Comparison of ENCODE assay signal across 28 cellular contexts in the genomic region with DNA sequence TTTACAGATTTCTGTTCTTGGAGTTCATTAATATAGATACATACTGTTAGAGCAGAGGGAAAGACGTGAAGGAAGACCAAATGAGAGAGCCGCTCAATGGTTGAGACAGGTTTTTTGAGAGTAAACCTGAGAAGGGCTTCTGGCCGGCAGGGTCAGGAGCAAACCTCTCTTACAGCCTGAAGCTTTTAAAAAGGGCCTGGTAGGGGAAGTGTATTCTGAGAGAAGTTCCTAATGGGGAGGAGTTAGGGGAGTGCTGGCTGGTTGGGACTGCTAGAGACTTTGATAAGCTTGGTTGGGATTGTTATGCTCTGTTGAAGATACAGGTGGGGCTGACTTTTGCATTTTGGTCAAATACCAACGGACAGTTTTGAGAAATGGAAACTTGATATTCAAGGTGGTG.
"Had no signal": no experiment of that assay in that cellular context is flagged by ENCODE, and none has a peak within 500 bp of the region (broad histone marks: within the 10 kb centered on the region; RNA-seq: fewer than 3 reads in every experiment).

No MANE protein-coding gene starts in this region.

- H3K27ac Mint-ChIP-seq: activated CD4-positive, alpha-beta memory T cell treated with anti-CD3 and anti-CD28 coated beads, Interleukin-2, amount 10 ng/mL, durations not matched to agents 7 days and 5 days; activated CD4-positive, alpha-beta T cell treated with anti-CD3 and anti-CD28 coated beads, Interleukin-2, amount 10 ng/mL, durations not matched to agents 24 days and 14 days; activated T-helper 17 cell treated with anti-CD3 and anti-CD28 coated beads, Interleukin-2, amount 50 U/mL, for 72 hours; effector memory CD8-positive, alpha-beta T cell; natural killer cell; progenitor cell of endocrine pancreas; stimulated activated effector memory CD8-positive, alpha-beta T cell treated with anti-CD3 and anti-CD28 coated beads, Interleukin-12 subunit alpha, Interleukin-12 subunit beta, amount 100 ng/mL, for 72 hours; stimulated activated naive CD8-positive, alpha-beta T cell treated with anti-CD3 and anti-CD28 coated beads, Interleukin-15, Interleukin-2, amounts not matched to agents 100 ng/mL and 50 ng/mL, for 24 hours; T-helper 1 cell treated with Interleukin-12 subunit alpha and Interleukin-12 subunit beta and Interleukin-4 antibody, amounts not matched to agents 30 μg/mL and 1 μg/mL, for 36 hours; type B pancreatic cell had no signal

- H3K4me3 ChIP-seq: coronary artery, ovary, skin epidermis, thoracic aorta, uterus had no signal

- H3K27ac ChIP-seq: brain microvascular endothelial cell, coronary artery, neutrophil, ovary, skin epidermis, thoracic aorta, uterus, WERI-Rb-1 had no signal

- H3K4me3 Mint-ChIP-seq: activated CD4-positive, alpha-beta memory T cell treated with anti-CD3 and anti-CD28 coated beads, Interleukin-2, amount 10 ng/mL, durations not matched to agents 7 days and 5 days; activated CD4-positive, alpha-beta T cell treated with anti-CD3 and anti-CD28 coated beads, Interleukin-2, amount 10 ng/mL, durations not matched to agents 24 days and 14 days; activated T-cell treated with anti-CD3 and anti-CD28 coated beads, Interleukin-2, amount 50 U/mL, for 4 hours; activated T-helper 17 cell treated with anti-CD3 and anti-CD28 coated beads, Interleukin-2, amount 50 U/mL, for 72 hours; effector memory CD8-positive, alpha-beta T cell; natural killer cell; stimulated activated effector memory CD8-positive, alpha-beta T cell treated with anti-CD3 and anti-CD28 coated beads, Interleukin-12 subunit alpha, Interleukin-12 subunit beta, amount 100 ng/mL, for 72 hours; stimulated activated naive CD8-positive, alpha-beta T cell treated with anti-CD3 and anti-CD28 coated beads, Interleukin-15, Interleukin-2, amounts not matched to agents 100 ng/mL and 50 ng/mL, for 24 hours; T-helper 1 cell treated with Interleukin-12 subunit alpha and Interleukin-12 subunit beta and Interleukin-4 antibody, amounts not matched to agents 30 μg/mL and 1 μg/mL, for 36 hours; type B pancreatic cell had no signal

- H3K4me1 ChIP-seq: uterus had no signal

- H3K36me3 Mint-ChIP-seq: stimulated activated effector memory CD8-positive, alpha-beta T cell treated with anti-CD3 and anti-CD28 coated beads, Interleukin-12 subunit alpha, Interleukin-12 subunit beta, amount 100 ng/mL, for 72 hours; type B pancreatic cell had no signal

- H3K27me3 Mint-ChIP-seq: activated CD4-positive, alpha-beta memory T cell treated with anti-CD3 and anti-CD28 coated beads, Interleukin-2, amount 10 ng/mL, durations not matched to agents 7 days and 5 days; activated CD4-positive, alpha-beta T cell treated with anti-CD3 and anti-CD28 coated beads, Interleukin-2, amount 10 ng/mL, durations not matched to agents 24 days and 14 days; activated T-helper 17 cell treated with anti-CD3 and anti-CD28 coated beads, Interleukin-2, amount 50 U/mL, for 72 hours; effector memory CD8-positive, alpha-beta T cell; progenitor cell of endocrine pancreas; stimulated activated naive CD8-positive, alpha-beta T cell treated with anti-CD3 and anti-CD28 coated beads, Interleukin-15, Interleukin-2, amounts not matched to agents 100 ng/mL and 50 ng/mL, for 24 hours had no signal

- H3K27me3 ChIP-seq: brain microvascular endothelial cell, neutrophil, ovary, uterus had no signal

- H3K9me3 ChIP-seq: neutrophil, ovary, thoracic aorta, uterus had no signal

- H3K9me3 Mint-ChIP-seq: activated CD4-positive, alpha-beta T cell treated with anti-CD3 and anti-CD28 coated beads, Interleukin-2, amount 10 ng/mL, durations not matched to agents 24 days and 14 days; T-helper 1 cell treated with Interleukin-12 subunit alpha and Interleukin-12 subunit beta and Interleukin-4 antibody, amounts not matched to agents 30 μg/mL and 1 μg/mL, for 36 hours; type B pancreatic cell had no signal

- DNase-seq: activated CD4-positive, alpha-beta memory T cell treated with anti-CD3 and anti-CD28 coated beads, Interleukin-2, amount 10 ng/mL, durations not matched to agents 7 days and 5 days; activated CD4-positive, alpha-beta T cell treated with anti-CD3 and anti-CD28 coated beads, Interleukin-2, amount 10 ng/mL, durations not matched to agents 24 days and 14 days; activated CD4-positive, CD25-positive, alpha-beta regulatory T cell treated with anti-CD3 and anti-CD28 coated beads, Interleukin-2, amount 50 U/mL, for 72 hours; activated gamma-delta T cell treated with Interleukin-2 at 50 U/mL for 16 hours; activated naive CD4-positive, alpha-beta T cell treated with anti-CD3 and anti-CD28 coated beads, Interleukin-2, amount 50 U/mL, for 16 hours; activated T-cell treated with anti-CD3 and anti-CD28 coated beads, Interleukin-2, amount 50 U/mL, for 4 hours; amniotic stem cell; brain microvascular endothelial cell; effector memory CD8-positive, alpha-beta T cell; head of caudate nucleus; hippocampal formation; natural killer cell; ovary; retina; stimulated activated CD4-positive, alpha-beta T cell treated with anti-CD3 and anti-CD28 coated beads, Interleukin-4, amount 100 ng/mL, for 24 hours; T-helper 9 cell; uterus; WERI-Rb-1 had no signal

- H3K4me1 Mint-ChIP-seq: activated CD4-positive, alpha-beta memory T cell treated with anti-CD3 and anti-CD28 coated beads, Interleukin-2, amount 10 ng/mL, durations not matched to agents 7 days and 5 days; activated CD4-positive, alpha-beta T cell treated with anti-CD3 and anti-CD28 coated beads, Interleukin-2, amount 10 ng/mL, durations not matched to agents 24 days and 14 days; activated T-helper 17 cell treated with anti-CD3 and anti-CD28 coated beads, Interleukin-2, amount 50 U/mL, for 72 hours; natural killer cell; stimulated activated effector memory CD8-positive, alpha-beta T cell treated with anti-CD3 and anti-CD28 coated beads, Interleukin-12 subunit alpha, Interleukin-12 subunit beta, amount 100 ng/mL, for 72 hours had no signal

- H3K36me3 ChIP-seq: brain microvascular endothelial cell, neutrophil, ovary, thoracic aorta, uterus, WERI-Rb-1 had no signal
